Comparison of ENCODE assay signal across 8 cellular contexts in the genomic region with DNA sequence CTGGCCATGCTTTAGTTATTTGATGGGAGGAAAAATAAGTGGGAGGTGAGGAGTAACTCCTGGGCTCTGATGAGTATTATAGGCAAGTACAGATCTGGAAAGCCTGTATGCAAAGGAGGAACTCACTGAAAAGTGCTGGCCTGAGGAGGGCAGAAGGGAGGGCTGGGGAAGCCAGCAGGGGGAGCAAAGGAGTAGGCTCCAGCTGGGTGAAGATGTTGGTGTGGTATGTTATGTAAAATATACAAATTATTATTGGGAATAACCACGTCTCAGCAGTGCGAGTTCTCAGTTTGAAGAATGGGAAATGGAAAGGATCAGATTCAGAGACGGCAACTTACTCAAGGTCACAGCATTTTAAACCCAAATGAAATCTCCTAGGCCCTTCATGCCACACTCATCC. TPM values are rescaled to one million over a fixed set of nuclear protein-coding genes. Genes with fewer than 3 reads are reported as not detected.
DNase-seq lines count a peak whose midpoint lies in the region; ATAC-seq, FAIRE-seq and TF ChIP-seq lines count a peak whose summit lies in the region.
"Not testable (repeated sequence)": the region's sequence is repeated elsewhere in the genome, so short reads cannot be mapped to it uniquely, and the experiment has no call there.

No MANE protein-coding gene starts in this region.

- peak; percentile 60 for TF ChIP-seq CTCF in CD4-positive, alpha-beta T cell (IDR thresholded peaks at IDR 0.05)
- peak; percentile 59 for TF ChIP-seq CTCF in VCaP (conservative IDR thresholded peaks at IDR 0.05)
- TF ChIP-seq CTCF in endodermal cell (conservative IDR thresholded peaks at IDR 0.05), result peak; percentile 69
- TF ChIP-seq CTCF in kidney (IDR thresholded peaks at IDR 0.05; ENCODE audit: borderline replicate concordance, extremely low read depth, insufficient read depth), result peak; percentile 33
- TF ChIP-seq CTCF in psoas muscle (IDR thresholded peaks at IDR 0.05), result peak; percentile 50
- TF ChIP-seq CTCF in stomach (IDR thresholded peaks at IDR 0.05), result peak in 5 of 7 experiments; percentile 13 to 49 (median 30)

- H3K27ac Mint-ChIP-seq in CD4-positive, alpha-beta T cell, result peak overlapping the region; percentile 76
- peak overlapping the region; percentile 26 for H3K27ac Mint-ChIP-seq in endodermal cell

- FAIRE-seq in kidney (lab: Jason Lieb, UNC), result not testable (repeated sequence)

- not testable (repeated sequence) for H3K27me3 Mint-ChIP-seq in CD4-positive, alpha-beta T cell; endodermal cell (ENCODE audit: insufficient read depth)

- not testable (repeated sequence) for H3K4me3 ChIP-seq in endodermal cell (ENCODE audit: low read length); kidney (ENCODE audit: low read length in 2 of 2); psoas muscle; stomach

- peaks cover 37% of the 10 kb centered on the region for H3K4me1 Mint-ChIP-seq in CD4-positive, alpha-beta T cell (ENCODE audit: low read depth)
- peaks cover 21% of the 10 kb centered on the region for H3K4me1 Mint-ChIP-seq in endodermal cell

- not testable (repeated sequence) for TF ChIP-seq EP300 in stomach (IDR thresholded peaks at IDR 0.05)

- peak overlapping the region; percentile 74 for H3K4me3 Mint-ChIP-seq in CD4-positive, alpha-beta T cell
- H3K4me3 Mint-ChIP-seq in endodermal cell, result not testable (repeated sequence)

- POLR2A ChIA-PET in CD4-positive, alpha-beta T cell (lab: Charles Lee), result not testable (repeated sequence)

- not testable (repeated sequence) for H3K9me3 ChIP-seq in CD4-positive, alpha-beta T cell (ENCODE audit: control insufficient read depth, low read length); endodermal cell (ENCODE audit: control insufficient read depth, low read length); kidney (ENCODE audit: control insufficient read depth in 1 of 2, low read length in 2 of 2); psoas muscle; stomach

- H3K9me3 Mint-ChIP-seq in CD4-positive, alpha-beta T cell; endodermal cell: not testable (repeated sequence)

- CTCF ChIA-PET in CD4-positive, alpha-beta T cell (lab: Charles Lee), result interaction anchor here (0.7 kb wide), 1 partner anchor 17 kb away, joined by 4 read pairs; no protein-coding TSS in a partner anchor

- not testable (repeated sequence) for ATAC-seq in CD4-positive, alpha-beta T cell (ENCODE audit: poor library complexity); psoas muscle

- 86% methylated on average over 2 of the region's 3 CpGs for WGBS in endodermal cell (ENCODE audit: insufficient coverage in 1 of 2, insufficient read length in 1 of 2), 2 experiments
- 45 to 49% (median 48%) methylated on average over 3 of the region's 3 CpGs for WGBS in psoas muscle, 3 donors
- 33 to 58% (median 52%) methylated on average over 3 of the region's 3 CpGs for WGBS in stomach, 5 donors

- H3K27me3 ChIP-seq in CD4-positive, alpha-beta T cell (ENCODE audit: control insufficient read depth, insufficient read depth, low read length); endodermal cell (ENCODE audit: control insufficient read depth, insufficient read depth, low read length, poor library complexity, severe bottlenecking); psoas muscle (ENCODE audit: insufficient read depth in 3 of 3, low read length in 2 of 3); stomach: not testable (repeated sequence)

- H3K4me1 ChIP-seq in endodermal cell (ENCODE audit: control insufficient read depth, insufficient read depth, low read length); kidney (ENCODE audit: control insufficient read depth in 1 of 2, insufficient read depth in 1 of 2, low read depth in 1 of 2, low read length in 2 of 2); psoas muscle: not testable (repeated sequence)
- peaks cover 12 to 40% (median 24%) of the 10 kb centered on the region in 4 donors for H3K4me1 ChIP-seq in stomach

- DNase-seq in CD4-positive, alpha-beta T cell, result peak; percentile 39 to 71 (median 56)
- DNase-seq in HT1080 (ENCODE audit: low read depth) (peak; percentile 28), activated gamma-delta T cell treated with Interleukin-2 at 50 U/mL for 16 hours (peak; percentile 55), endodermal cell (peak; percentile 82), kidney (peak; percentile 48), psoas muscle (peak; percentile 49 to 70), stomach (peak; percentile 63)

- H3K27ac ChIP-seq in CD4-positive, alpha-beta T cell (ENCODE audit: low read depth, low read length); VCaP; endodermal cell (ENCODE audit: low read depth, low read length); kidney (ENCODE audit: low read depth in 2 of 2, low read length in 2 of 2); psoas muscle; stomach: not testable (repeated sequence)

- not testable (repeated sequence) for TF ChIP-seq POLR2A in stomach (IDR thresholded peaks at IDR 0.05)

- not testable (repeated sequence) for H3K36me3 Mint-ChIP-seq in CD4-positive, alpha-beta T cell (ENCODE audit: low read depth); endodermal cell (ENCODE audit: low read depth)

- H3K9ac ChIP-seq in endodermal cell (ENCODE audit: extremely low read depth, low read length, poor library complexity, severe bottlenecking); kidney (ENCODE audit: low read length in 2 of 2): not testable (repeated sequence)

- intact Hi-C loops in CD4-positive, alpha-beta T cell (cut with DNase I, micrococcal nuclease); kidney (cut with DNase I); psoas muscle (cut with DNase I); stomach (cut with DNase I; ENCODE audit: low total_unique reads): not testable (repeated sequence)

- H3K36me3 ChIP-seq in endodermal cell (ENCODE audit: control insufficient read depth, insufficient read depth, low read length); kidney (ENCODE audit: control insufficient read depth in 1 of 2, insufficient read depth in 2 of 2, low read length in 2 of 2); psoas muscle (ENCODE audit: insufficient read depth in 1 of 2, low read depth in 1 of 2); stomach: not testable (repeated sequence)

RNA-seq across cellular contexts. Expression of a gene that starts 39.9 kb away (rescaled TPM):
- total RNA-seq in CD4-positive, alpha-beta T cell, result 10 to 100 TPM; 14.5 to 17.9 TPM
- 1.6 and 3.9 TPM in 2 replicates for total RNA-seq in HT1080 (2014; rRNA removed; shearing (Covaris generic))
- 3.4 and 4.1 TPM in 2 replicates for polyA plus RNA-seq in HT1080 (2015; cell fraction: cytosol; rRNA removed)
- polyA plus RNA-seq in HT1080 (2015; cell fraction: nucleus; rRNA removed), result 17.9 and 29.2 TPM in 2 replicates
- 10 to 100 TPM; 29.0 to 33.5 TPM for total RNA-seq in endodermal cell
- 24.6 TPM for polyA plus RNA-seq in endodermal cell (2013, experiment 1 of 2)
- 25.8 TPM for polyA plus RNA-seq in endodermal cell (2013, experiment 2 of 2)
- 28.4 TPM for total RNA-seq in kidney
- 12.8 TPM for polyA plus RNA-seq in kidney (ENCODE audit: insufficient read depth, low read depth, low replicate concordance)
- 1 to 10 TPM; 2.6 to 5.3 (median 3.5) TPM for total RNA-seq in psoas muscle
- 1 to 10 TPM; 1.1 to 5.3 (median 3.5) TPM for polyA plus RNA-seq in psoas muscle
- 10 to 100 TPM in 2 of 5 donors, 1 to 10 TPM in 3; 4.5 to 14.1 (median 5.2) TPM for total RNA-seq in stomach
- polyA plus RNA-seq in stomach, result 10 to 100 TPM in 2 of 3 donors, 1 to 10 TPM in 1; 5.5 to 10.4 (median 10.4) TPM

Comparison
In these comparisons a context has a peak if more than half of its experiments do, and no peak if none do; other contexts are left out.
1. DNase-seq: peak in every context shown above with its lines; median percentile 82 in endodermal cell; 63 in stomach; 60 in psoas muscle; 56 in CD4-positive, alpha-beta T cell; 55 in activated gamma-delta T cell treated with Interleukin-2 at 50 U/mL for 16 hours; 48 in kidney; 28 in HT1080.